1 cellular context compared by ENCODE assay signal in the genomic region with DNA sequence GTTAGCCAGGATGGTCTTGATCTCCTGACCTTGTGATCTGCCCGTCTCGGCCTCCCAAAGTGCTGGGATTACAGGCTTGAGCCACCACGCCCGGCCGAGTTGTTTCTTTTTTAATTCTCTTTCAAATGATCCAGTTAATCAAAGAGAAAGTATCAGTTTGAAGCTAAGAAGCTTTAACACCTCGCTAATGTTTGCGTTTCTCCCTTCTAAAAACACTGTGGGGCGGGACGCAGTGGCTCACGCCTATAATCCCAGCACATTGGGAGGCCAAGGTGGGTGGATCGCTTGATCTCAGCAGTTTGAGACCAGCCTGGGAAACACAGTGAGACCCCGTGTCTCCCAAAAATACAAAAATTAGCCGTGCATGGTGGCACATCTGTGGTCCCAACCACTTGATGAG. TPM values are rescaled to one million over a fixed set of nuclear protein-coding genes. Genes with fewer than 3 reads are reported as not detected.
"Had no signal": no experiment of that assay in that cellular context is flagged by ENCODE, and none has a peak within 500 bp of the region (broad histone marks: within the 10 kb centered on the region; RNA-seq: fewer than 3 reads in every experiment).

No MANE protein-coding gene starts in this region.

RNA-seq across cellular contexts. Expression of a gene that starts 7.8 kb away (rescaled TPM):
- total RNA-seq: body of pancreas had no signal
